Comparison of ENCODE assay signal across 8 cellular contexts in genomic region chr7:120273476-120273975, GRCh38. TPM values are rescaled to one million over a fixed set of nuclear protein-coding genes. Genes with fewer than 3 reads are reported as not detected.
DNase-seq lines count a peak whose midpoint lies in the region; ATAC-seq and TF ChIP-seq lines count a peak whose summit lies in the region.

No MANE protein-coding gene starts in this region.

- H3K9ac ChIP-seq in duodenal mucosa (ENCODE audit: low read depth in 1 of 2, low read length in 2 of 2): no peak overlapping the region

- intact Hi-C loops in uterus (cut with DNase I; ENCODE audit: low total_unique reads): loop anchor here (5.0 kb wide), 1 partner anchor 336 kb away; no protein-coding TSS in a partner anchor

- peaks cover 0 to 6% of the 10 kb centered on the region in 2 donors for H3K4me1 ChIP-seq in duodenal mucosa (ENCODE audit: control insufficient read depth in 1 of 2, insufficient read depth in 2 of 2, low read length in 2 of 2)
- H3K4me1 ChIP-seq in uterus: no peaks in the 10 kb centered on the region

- peak overlapping the region; percentile 54 to 56 for H3K4me3 ChIP-seq in duodenal mucosa (ENCODE audit: low read depth in 1 of 2, low read length in 2 of 2)
- H3K4me3 ChIP-seq in uterus: peak overlapping the region; percentile 53 to 55

- TF ChIP-seq CTCF in uterus (IDR thresholded peaks at IDR 0.05): no peak

- H3K36me3 Mint-ChIP-seq in activated T-helper 17 cell treated with anti-CD3 and anti-CD28 coated beads, Interleukin-2, amount 50 U/mL, for 72 hours (ENCODE audit: low read depth): no peaks in the 10 kb centered on the region

- H3K27ac ChIP-seq in duodenal mucosa (ENCODE audit: low read depth, low read length) (no peak overlapping the region), uterus (peak overlapping the region; percentile 71 to 72)

- no peaks in the 10 kb centered on the region for H3K9me3 ChIP-seq in duodenal mucosa (ENCODE audit: control insufficient read depth in 1 of 2, low read length in 2 of 2)
- no peaks in the 10 kb centered on the region for H3K9me3 ChIP-seq in uterus

- no peak for TF ChIP-seq POLR2A in uterus (IDR thresholded peaks at IDR 0.05)

- H3K27me3 Mint-ChIP-seq in activated T-helper 17 cell treated with anti-CD3 and anti-CD28 coated beads, Interleukin-2, amount 50 U/mL, for 72 hours: peaks cover 20% of the 10 kb centered on the region

- H3K27me3 ChIP-seq in duodenal mucosa (ENCODE audit: control insufficient read depth in 1 of 2, insufficient read depth in 2 of 2, low read length in 2 of 2) (peaks cover 0 to 11% of the 10 kb centered on the region in 2 donors), uterus (no peaks in the 10 kb centered on the region)

- H3K4me1 Mint-ChIP-seq in activated T-helper 17 cell treated with anti-CD3 and anti-CD28 coated beads, Interleukin-2, amount 50 U/mL, for 72 hours: no peaks in the 10 kb centered on the region

- peak; percentile 47 for DNase-seq in Ammon's horn (ENCODE audit: low spot score)
- DNase-seq in NCI-H524 treated with DMSO at 0.1 percent for 48 hours (lab: John Stamatoyannopoulos, UW): peak; percentile 63
- DNase-seq in medulla oblongata (ENCODE audit: extremely low spot score): peak; percentile 17
- DNase-seq in uterus: peak; percentile 55 to 63

- ATAC-seq in GM19023 (IDR thresholded peaks at IDR 0.05; ENCODE audit: unreplicated experiment) (peak; percentile 77), HG03097 (IDR thresholded peaks at IDR 0.05; ENCODE audit: low FRiP score, unreplicated experiment) (peak; percentile 46)
- ATAC-seq in activated T-helper 17 cell treated with anti-CD3 and anti-CD28 coated beads, Interleukin-2, amount 50 U/mL, for 72 hours (replicated peaks): no peak

- H3K27ac Mint-ChIP-seq in activated T-helper 17 cell treated with anti-CD3 and anti-CD28 coated beads, Interleukin-2, amount 50 U/mL, for 72 hours: no peak overlapping the region

- no peaks in the 10 kb centered on the region for H3K9me3 Mint-ChIP-seq in activated T-helper 17 cell treated with anti-CD3 and anti-CD28 coated beads, Interleukin-2, amount 50 U/mL, for 72 hours

- H3K36me3 ChIP-seq in duodenal mucosa (ENCODE audit: control insufficient read depth in 1 of 2, insufficient read depth in 2 of 2, low read length in 2 of 2) (no peaks in the 10 kb centered on the region), uterus (no peaks in the 10 kb centered on the region)

- no peak overlapping the region for H3K4me3 Mint-ChIP-seq in activated T-helper 17 cell treated with anti-CD3 and anti-CD28 coated beads, Interleukin-2, amount 50 U/mL, for 72 hours

RNA-seq across cellular contexts. Expression of gene KCND2, which starts 0.6 kb away (rescaled TPM):
- 1 to 10 TPM in 3 of 4 donors, under 1 TPM in 1; 0.26 to 6.0 (median 4.5) TPM for total RNA-seq in uterus
- total RNA-seq in activated T-helper 17 cell treated with anti-CD3 and anti-CD28 coated beads, Interleukin-2, amount 50 U/mL, for 72 hours: not detected
